In the genomic region with DNA sequence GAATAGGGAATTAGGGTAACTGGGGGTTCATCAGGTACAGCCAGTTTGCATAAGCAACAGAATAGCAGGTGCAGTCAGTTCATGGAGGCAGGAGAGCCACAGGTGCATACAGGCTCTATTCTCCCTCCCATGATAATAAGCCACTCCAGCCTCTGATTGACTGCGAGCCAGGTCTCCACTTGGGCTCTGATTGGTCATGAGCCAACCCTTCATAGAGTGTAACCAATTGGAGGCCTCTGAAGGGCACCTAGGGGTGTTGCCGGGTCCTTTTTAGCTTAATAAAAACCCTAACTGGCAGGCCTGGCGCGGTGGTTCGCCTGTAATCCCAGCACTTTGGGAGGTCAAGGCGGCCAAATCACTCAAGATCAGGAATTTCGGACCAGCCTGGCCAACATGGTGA, we compare ENCODE assay signal across 2 cellular contexts.
TF ChIP-seq lines count a peak whose summit lies in the region.

No MANE protein-coding gene starts in this region.

TF ChIP-seq in HEK293T, 16 proteins besides CTCF, POLR2A, EP300 and RAD21 (continued from another document):
- TF ChIP-seq PKNOX1 (IDR thresholded peaks at IDR 0.05) = peak; percentile 95

TF ChIP-seq in K562, 482 proteins besides CTCF, POLR2A, EP300 and RAD21 (continued from another document):
- no peak for TF ChIP-seq E4F1 (CRISPR knock-in tag; IDR thresholded peaks at IDR 0.05; ENCODE audit: borderline replicate concordance)
- TF ChIP-seq CBFA2T2 (conservative IDR thresholded peaks at IDR 0.05) = no peak
- peak; percentile 31 for TF ChIP-seq NFYB (IDR thresholded peaks at IDR 0.05; ENCODE audit: extremely low read depth, insufficient read length)
- TF ChIP-seq PKNOX1 (IDR thresholded peaks at IDR 0.05) = peak; percentile 38; the same call in 1 of the 2 replicates
